Comparison of ENCODE assay signal across 23 cellular contexts in genomic region chr6:167654389-167654788, GRCh38.
DNase-seq lines count a peak whose midpoint lies in the region; ATAC-seq, FAIRE-seq and TF ChIP-seq lines count a peak whose summit lies in the region.
"Had no signal": no experiment of that assay in that cellular context is flagged by ENCODE, and none has a peak within 500 bp of the region (broad histone marks: within the 10 kb centered on the region; RNA-seq: fewer than 3 reads in every experiment).

No MANE protein-coding gene starts in this region.

- TF ChIP-seq POLR2A in HepG2 (IDR thresholded peaks at IDR 0.05; ENCODE audit: insufficient read depth in 1 of 2, low read depth in 2 of 2, low read length in 2 of 2) (no peak), right lobe of liver (IDR thresholded peaks at IDR 0.05) (no peak), K562 (conservative IDR thresholded peaks at IDR 0.05) (no peak), spleen (IDR thresholded peaks at IDR 0.05) (no peak)

- H3K9me3 ChIP-seq in HepG2 (ENCODE audit: low read length) (no peaks in the 10 kb centered on the region), right lobe of liver (no peaks in the 10 kb centered on the region), K562 (replicated peaks; ENCODE audit: control insufficient read depth, insufficient read depth, low read depth, low read length) (peaks cover 7% of the 10 kb centered on the region; the same call in 1 of the 2 replicates), spleen (peaks cover 0 to 3% (median 0%) of the 10 kb centered on the region in 8 donors)
- H3K9me3 ChIP-seq: A549 had no signal

- no peak for TF ChIP-seq CTCF in HepG2 (CRISPR knock-in tag; IDR thresholded peaks at IDR 0.05)
- no peak for TF ChIP-seq CTCF in right lobe of liver (IDR thresholded peaks at IDR 0.05)
- TF ChIP-seq CTCF in K562 (IDR thresholded peaks at IDR 0.05 in 2 of 3, conservative IDR thresholded peaks at IDR 0.05 in 1 of 3; ENCODE audit: insufficient read depth in 2 of 3, low read depth in 1 of 3, low read length in 3 of 3): no peak
- no peak for TF ChIP-seq CTCF in spleen (IDR thresholded peaks at IDR 0.05 in 8 of 11, conservative IDR thresholded peaks at IDR 0.05 in 3 of 11)

- POLR2A ChIA-PET in HepG2 (lab: Yijun Ruan, JAX): no interaction called here
- POLR2A ChIA-PET in K562 (lab: Yijun Ruan, JAX): interaction anchor here (0.6 kb wide), 1 partner anchor 8 kb away, joined by 4 read pairs; no protein-coding TSS in a partner anchor

- H3K9ac ChIP-seq in HepG2 (ENCODE audit: insufficient read depth, low read depth, low read length) (no peak overlapping the region), K562 (ENCODE audit: insufficient read depth in 1 of 2, low read depth in 2 of 2, low read length in 2 of 2) (no peak overlapping the region)
- H3K9ac ChIP-seq: BLaER1 treated with 17β-estradiol and CSF1 and Interleukin-3, amounts not matched to agents 10 nM and 100 nM had no signal

- no peaks in the 10 kb centered on the region for H3K9me1 ChIP-seq in K562 (ENCODE audit: control insufficient read depth, insufficient read depth, low read length)

- H3K4me3 ChIP-seq in HepG2 (replicated peaks in 1 of 3; ENCODE audit: insufficient read depth in 1 of 3, low read depth in 2 of 3, low read length in 3 of 3) (no peak overlapping the region), right lobe of liver (no peak overlapping the region), K562 (no peak overlapping the region), spleen (no peak overlapping the region)
- H3K4me3 ChIP-seq: A549; BLaER1 treated with 17β-estradiol and CSF1 and Interleukin-3, amounts not matched to agents 10 nM and 100 nM; GM12878 had no signal

- H3K27ac ChIP-seq in HepG2 (ENCODE audit: extremely low read length, insufficient read depth, low read length): no peak overlapping the region
- no peak overlapping the region for H3K27ac ChIP-seq in right lobe of liver
- H3K27ac ChIP-seq in K562 (ENCODE audit: extremely low read depth, low read depth, low read length): no peak overlapping the region
- no peak overlapping the region for H3K27ac ChIP-seq in spleen
- H3K27ac ChIP-seq: 22Rv1; A549; BLaER1 treated with 17β-estradiol and CSF1 and Interleukin-3, amounts not matched to agents 10 nM and 100 nM; C4-2B had no signal

- CTCF ChIA-PET in HepG2 (lab: Yijun Ruan, JAX; ENCODE audit: low intra/inter-chr PET ratio, low total read pairs) (no interaction called here), K562 (lab: Yijun Ruan, JAX; ENCODE audit: low intra/inter-chr PET ratio) (no interaction called here)

- TF ChIP-seq RAD21 in HepG2 (CRISPR knock-in tag; IDR thresholded peaks at IDR 0.05): no peak
- TF ChIP-seq RAD21 in K562 (CRISPR knock-in tag; conservative IDR thresholded peaks at IDR 0.05 in 1 of 2, IDR thresholded peaks at IDR 0.05 in 1 of 2): no peak

- H3K36me3 ChIP-seq in HepG2 (replicated peaks in 1 of 2; ENCODE audit: control insufficient read depth in 1 of 2, insufficient read depth in 2 of 2, low read length in 2 of 2): no peaks in the 10 kb centered on the region
- H3K36me3 ChIP-seq in right lobe of liver: no peaks in the 10 kb centered on the region
- H3K36me3 ChIP-seq in K562 (ENCODE audit: control insufficient read depth, insufficient read depth, low read length): no peaks in the 10 kb centered on the region
- H3K36me3 ChIP-seq in spleen: no peaks in the 10 kb centered on the region
- H3K36me3 ChIP-seq: BLaER1 treated with 17β-estradiol and CSF1 and Interleukin-3, amounts not matched to agents 10 nM and 100 nM had no signal

- H3K4me1 ChIP-seq in HepG2 (ENCODE audit: insufficient read depth, low read length) (peaks cover 47% of the 10 kb centered on the region), right lobe of liver (no peaks in the 10 kb centered on the region), K562 (replicated peaks in 1 of 2; ENCODE audit: control insufficient read depth in 2 of 2, insufficient read depth in 2 of 2, low read length in 2 of 2) (peaks cover 0 to 12% of the 10 kb centered on the region in 2 experiments; a peak in 3 of 5 replicates), spleen (peaks cover 0 to 3% (median 0%) of the 10 kb centered on the region in 6 donors)
- H3K4me1 ChIP-seq: A549 had no signal

- H3K4me2 ChIP-seq in HepG2 (ENCODE audit: low read depth, low read length) (peak overlapping the region; percentile 50), K562 (ENCODE audit: insufficient read depth, low read length) (no peak overlapping the region)
- H3K4me2 ChIP-seq: A549; BLaER1 treated with 17β-estradiol and CSF1 and Interleukin-3, amounts not matched to agents 10 nM and 100 nM had no signal

- in situ Hi-C loops in HepG2 (cut with HindIII; ENCODE audit: extremely low pct_ligation_motif_present, low pct_unique_long_range_greater_than_20kb): no loop called here
- in situ Hi-C loops in K562 (cut with MboI): loop anchor here (5.0 kb wide), 1 partner anchor 92 kb away; no protein-coding TSS in a partner anchor

- H2AFZ ChIP-seq in HepG2 (ENCODE audit: low read length): peak overlapping the region; percentile 61
- no peak overlapping the region for H2AFZ ChIP-seq in K562 (ENCODE audit: low read depth, low read length)

- DNase-seq in HepG2 (ENCODE audit: low spot score): no peak
- DNase-seq in right lobe of liver: no peak
- no peak for DNase-seq in K562 (ENCODE audit: extremely low read depth in 1 of 4, low spot score in 3 of 4)
- peak; percentile 12 for DNase-seq in spleen
- DNase-seq: AML-193; CD4-positive, alpha-beta T cell; CD8-positive, alpha-beta T cell; COR-L47; DMS 273 treated with DMSO at 0.1 percent for 48 hours; DMS153; DMS53; DMS79; DND-41; EL; GDM1 had no signal

- WGBS in HepG2 (ENCODE audit: low lambda C conversion rate): 34% methylated on average over 4 of the region's 4 CpGs
- 92% methylated on average over 4 of the region's 4 CpGs for WGBS in right lobe of liver (ENCODE audit: insufficient coverage, low coverage, low lambda C conversion rate, missing lambda C conversion rate)
- WGBS in K562 (ENCODE audit: insufficient coverage, low coverage, missing lambda C conversion rate): 3% methylated on average over 4 of the region's 4 CpGs
- 88 to 96% (median 95%) methylated on average over 4 of the region's 4 CpGs for WGBS in spleen, 5 donors

- BruUV-seq in HepG2 (replicated peaks; lab: Mats Ljungman, UMichigan): no TSS peak
- BruUV-seq in K562 (replicated peaks; lab: Mats Ljungman, UMichigan): no TSS peak

- H3K79me2 ChIP-seq in HepG2 (ENCODE audit: insufficient read depth, low read length): no peaks in the 10 kb centered on the region
- H3K79me2 ChIP-seq in K562 (ENCODE audit: control insufficient read depth, insufficient read depth, low read length): no peaks in the 10 kb centered on the region

- H3K27me3 ChIP-seq in HepG2 (ENCODE audit: control insufficient read depth in 1 of 2, insufficient read depth in 2 of 2, low read length in 2 of 2): no peaks in the 10 kb centered on the region
- no peaks in the 10 kb centered on the region for H3K27me3 ChIP-seq in right lobe of liver
- peaks cover 3 to 16% of the 10 kb centered on the region in 2 experiments; a peak in 3 of 5 replicates for H3K27me3 ChIP-seq in K562 (ENCODE audit: control insufficient read depth in 2 of 2, insufficient read depth in 2 of 2, low read length in 2 of 2)
- H3K27me3 ChIP-seq in spleen (replicated peaks in 1 of 7): no peaks in the 10 kb centered on the region
- H3K27me3 ChIP-seq: BLaER1 treated with 17β-estradiol and CSF1 and Interleukin-3, amounts not matched to agents 10 nM and 100 nM had no signal

- TF ChIP-seq EP300 in HepG2 (IDR thresholded peaks at IDR 0.05; ENCODE audit: low read depth in 2 of 2, low read length in 2 of 2) (no peak), HepG2 (CRISPR knock-in tag; IDR thresholded peaks at IDR 0.05; ENCODE audit: borderline replicate concordance) (no peak), K562 (IDR thresholded peaks at IDR 0.05; ENCODE audit: low read length) (no peak)

- no peak for FAIRE-seq in HepG2 (lab: Jason Lieb, UNC)
- no peak for FAIRE-seq in K562 (lab: Jason Lieb, UNC)
- FAIRE-seq: A549, GM12878, GM12892, GM18507 had no signal

- intact Hi-C loops in HepG2 (cut with micrococcal nuclease; ENCODE audit: unreplicated experiment) (no loop called here), right lobe of liver (cut with DNase I) (no loop called here), K562 (cut with micrococcal nuclease) (no loop called here), spleen (cut with DNase I; ENCODE audit: low total_unique reads) (no loop called here)

- ATAC-seq in HepG2: no peak
- no peak for ATAC-seq in right lobe of liver
- ATAC-seq in K562: no peak
- ATAC-seq in HG02885 (IDR thresholded peaks at IDR 0.05; ENCODE audit: poor library complexity, unreplicated experiment): no peak
- ATAC-seq: A549; CD8-positive, alpha-beta T cell; GM12878 had no signal

- H4K20me1 ChIP-seq in HepG2 (ENCODE audit: insufficient read depth, low read length) (no peaks in the 10 kb centered on the region), K562 (replicated peaks; ENCODE audit: control insufficient read depth, insufficient read depth, low read length) (no peaks in the 10 kb centered on the region)
- H4K20me1 ChIP-seq: BLaER1 treated with 17β-estradiol and CSF1 and Interleukin-3, amounts not matched to agents 10 nM and 100 nM had no signal

TF ChIP-seq in HepG2, 621 proteins besides CTCF, POLR2A, EP300 and RAD21 (continues in another document):
- no peak for TF ChIP-seq GATA4 (IDR thresholded peaks at IDR 0.05; ENCODE audit: borderline replicate concordance, low read depth)
- no peak for TF ChIP-seq SIX1 (CRISPR knock-in tag; IDR thresholded peaks at IDR 0.05; ENCODE audit: borderline replicate concordance)
- no peak for TF ChIP-seq NFE2L1 (CRISPR knock-in tag; IDR thresholded peaks at IDR 0.05; ENCODE audit: borderline replicate concordance)

TF ChIP-seq in K562, 482 proteins besides CTCF, POLR2A, EP300 and RAD21:
- no peak for TF ChIP-seq FOXJ3 (CRISPR knock-in tag; IDR thresholded peaks at IDR 0.05)
- TF ChIP-seq ZNF263 (CRISPR knock-in tag; IDR thresholded peaks at IDR 0.05; ENCODE audit: borderline replicate concordance): peak; percentile 38; the same call in 1 of the 2 replicates

Comparison
In these comparisons a context has a peak if more than half of its experiments do, and no peak if none do; other contexts are left out.
1. Of the 241 proteins assayed by ChIP-seq in both HepG2 and K562: peak only in HepG2: GATAD2A; only in K562: none; in both: ZNF263; in neither: 239.